ENCODE assay signal across 8 cellular contexts in genomic region chr14:22822619-22823551, GRCh38. TPM values are rescaled to one million over a fixed set of nuclear protein-coding genes. Genes with fewer than 3 reads are reported as not detected.
DNase-seq lines count a peak whose midpoint lies in the region; ATAC-seq, FAIRE-seq and TF ChIP-seq lines count a peak whose summit lies in the region.

No MANE protein-coding gene starts in this region.

- H3K4me1 Mint-ChIP-seq in activated naive CD4-positive, alpha-beta T cell treated with anti-CD3 and anti-CD28 coated beads for 36 hours (ENCODE audit: low read depth) = peaks cover 31% of the 10 kb centered on the region
- H3K4me1 Mint-ChIP-seq in glutamatergic neuron (ENCODE audit: low read depth, unreplicated experiment) = peaks cover 7% of the 10 kb centered on the region

- DNase-seq in NCI-H2107 (lab: John Stamatoyannopoulos, UW) (peak; percentile 25), NCI-H2107 treated with DMSO at 0.1 percent for 48 hours (lab: John Stamatoyannopoulos, UW; ENCODE audit: unreplicated experiment) (no peak), RWPE1 (ENCODE audit: low spot score) (no peak), glutamatergic neuron (peak; percentile 83), pancreas (peak; percentile 63 to 83 (median 74)), tibial artery (peak; percentile 76 to 87)
- peak; percentile 75 for DNase-seq in activated naive CD4-positive, alpha-beta T cell treated with anti-CD3 and anti-CD28 coated beads for 36 hours

- H3K9me3 Mint-ChIP-seq in activated naive CD4-positive, alpha-beta T cell treated with anti-CD3 and anti-CD28 coated beads for 36 hours = no peaks in the 10 kb centered on the region
- H3K9me3 Mint-ChIP-seq in glutamatergic neuron (ENCODE audit: unreplicated experiment) = no peaks in the 10 kb centered on the region

- no peak overlapping the region for H3K27ac Mint-ChIP-seq in activated naive CD4-positive, alpha-beta T cell treated with anti-CD3 and anti-CD28 coated beads for 36 hours
- peak overlapping the region; percentile 64 for H3K27ac Mint-ChIP-seq in glutamatergic neuron (ENCODE audit: unreplicated experiment)

- H3K9me3 ChIP-seq in pancreas (no peaks in the 10 kb centered on the region), tibial artery (no peaks in the 10 kb centered on the region)

- H3K27me3 Mint-ChIP-seq in activated naive CD4-positive, alpha-beta T cell treated with anti-CD3 and anti-CD28 coated beads for 36 hours (ENCODE audit: low read depth) = peaks cover 1% of the 10 kb centered on the region
- no peaks in the 10 kb centered on the region for H3K27me3 Mint-ChIP-seq in glutamatergic neuron (ENCODE audit: unreplicated experiment)

- H3K36me3 Mint-ChIP-seq in activated naive CD4-positive, alpha-beta T cell treated with anti-CD3 and anti-CD28 coated beads for 36 hours (ENCODE audit: low read depth) = no peaks in the 10 kb centered on the region
- H3K36me3 Mint-ChIP-seq in glutamatergic neuron (ENCODE audit: unreplicated experiment) = no peaks in the 10 kb centered on the region

- H3K4me3 Mint-ChIP-seq in activated naive CD4-positive, alpha-beta T cell treated with anti-CD3 and anti-CD28 coated beads for 36 hours = peak overlapping the region; percentile 61
- H3K4me3 Mint-ChIP-seq in glutamatergic neuron (ENCODE audit: unreplicated experiment) = peak overlapping the region; percentile 80

- WGBS in pancreas, 2 donors = 4 to 6% methylated on average over 41 of the region's 41 CpGs

- TF ChIP-seq CTCF in RWPE1 (conservative IDR thresholded peaks at IDR 0.05; ENCODE audit: low read depth) (peak; percentile 76), glutamatergic neuron (IDR thresholded peaks at IDR 0.05; ENCODE audit: partially characterized antibody, unreplicated experiment) (peak; percentile 78), pancreas (IDR thresholded peaks at IDR 0.05) (peak; percentile 48 to 71 (median 62)), tibial artery (IDR thresholded peaks at IDR 0.05) (peak; percentile 80 to 82)

- H3K36me3 ChIP-seq in pancreas = no peaks in the 10 kb centered on the region
- H3K36me3 ChIP-seq in tibial artery = no peaks in the 10 kb centered on the region

- CTCF ChIA-PET in RWPE1 (lab: Yijun Ruan, JAX) = interaction anchor here (0.6 to 2.4 kb wide), 19 partner anchors 8 to 266 kb away, joined by 3 to 37 read pairs (median 3); partner anchors contain the start of gene AJUBA
- CTCF ChIA-PET in activated naive CD4-positive, alpha-beta T cell treated with anti-CD3 and anti-CD28 coated beads for 36 hours (lab: Charles Lee) = interaction anchor here (0.6 to 7.5 kb wide), 31 partner anchors 8 to 266 kb away, joined by 3 to 212 read pairs (median 4); partner anchors contain the start of genes AJUBA, OXA1L, REM2 and SLC7A7

- no peak for FAIRE-seq in pancreas (lab: Jason Lieb, UNC)

- POLR2A ChIA-PET in RWPE1 (lab: Yijun Ruan, JAX; ENCODE audit: low non-redundant PET) = interaction anchor here (0.5 kb wide), 1 partner anchor 8 kb away, joined by 3 read pairs; no protein-coding TSS in a partner anchor

- H3K4me3 ChIP-seq in pancreas (peak overlapping the region in 2 of 4 donors; percentile 4 to 41), tibial artery (peak overlapping the region; percentile 46 to 58)

- H3K27ac ChIP-seq in RWPE1 (peak overlapping the region; percentile 61), pancreas (peak overlapping the region; percentile 52 to 88 (median 68)), tibial artery (peak overlapping the region; percentile 69 to 73)

- H3K27me3 ChIP-seq in pancreas (no peaks in the 10 kb centered on the region), tibial artery (no peaks in the 10 kb centered on the region)

- ATAC-seq in HG02938 (IDR thresholded peaks at IDR 0.05; ENCODE audit: unreplicated experiment) (peak; percentile 41), pancreas (peak; percentile 44 to 73 (median 67))

- intact Hi-C loops in activated naive CD4-positive, alpha-beta T cell treated with anti-CD3 and anti-CD28 coated beads for 36 hours (cut with micrococcal nuclease) = loop anchor here (1.0 to 2.0 kb wide), 6 partner anchors 30 to 266 kb away; partner anchors contain the start of gene CDH24
- intact Hi-C loops in pancreas (cut with DNase I) = loop anchor here in 1 of 3 donors (5.0 kb wide), 1 partner anchor 34 kb away; no protein-coding TSS in a partner anchor
- intact Hi-C loops in tibial artery (cut with DNase I; ENCODE audit: low total_unique reads) = loop anchor here (10.0 kb wide), 1 partner anchor 258 kb away; no protein-coding TSS in a partner anchor

- H3K4me1 ChIP-seq in pancreas = peaks cover 22 to 39% (median 37%) of the 10 kb centered on the region in 3 donors
- H3K4me1 ChIP-seq in tibial artery = peaks cover 0 to 41% (median 31%) of the 10 kb centered on the region in 4 donors

RNA-seq across cellular contexts. Expression of gene MRPL52, which starts 6.8 kb away (rescaled TPM):
- 100 to 1,000 TPM; 170 TPM for total RNA-seq in activated naive CD4-positive, alpha-beta T cell treated with anti-CD3 and anti-CD28 coated beads for 36 hours
- total RNA-seq in glutamatergic neuron (ENCODE audit: unreplicated experiment) (67.9 TPM), pancreas (10 to 100 TPM; 29.1 to 47.6 (median 43.0) TPM)
- polyA plus RNA-seq in pancreas = 10 to 100 TPM; 57.1 to 85.0 TPM

RNA-seq across cellular contexts. Expression of gene SLC7A7, which starts 7.7 kb away (rescaled TPM):
- total RNA-seq in activated naive CD4-positive, alpha-beta T cell treated with anti-CD3 and anti-CD28 coated beads for 36 hours = 1 to 10 TPM in 1 of 2 experiments, under 1 TPM in 1; 0.40 to 1.1 TPM
- total RNA-seq in glutamatergic neuron (ENCODE audit: unreplicated experiment) (1.7 TPM), pancreas (10 to 100 TPM in 1 of 6 donors, 1 to 10 TPM in 5; 2.9 to 13.1 (median 5.7) TPM)
- 1 to 10 TPM; 4.9 to 9.9 TPM for polyA plus RNA-seq in pancreas

RNA-seq across cellular contexts. Expression of gene MMP14, which starts 13.5 kb away (rescaled TPM):
- 1 to 10 TPM; 1.3 to 2.1 TPM for total RNA-seq in activated naive CD4-positive, alpha-beta T cell treated with anti-CD3 and anti-CD28 coated beads for 36 hours
- total RNA-seq in glutamatergic neuron (ENCODE audit: unreplicated experiment) = 162 TPM
- 100 to 1,000 TPM in 1 of 6 donors, 10 to 100 TPM in 5; 21.5 to 146 (median 34.0) TPM for total RNA-seq in pancreas
- polyA plus RNA-seq in pancreas = 10 to 100 TPM; 18.7 to 61.8 TPM

RNA-seq across cellular contexts. Expression of gene LRP10, which starts 48.7 kb away (rescaled TPM):
- 10 to 100 TPM; 71.9 to 75.2 TPM for total RNA-seq in activated naive CD4-positive, alpha-beta T cell treated with anti-CD3 and anti-CD28 coated beads for 36 hours
- total RNA-seq in glutamatergic neuron (ENCODE audit: unreplicated experiment) (15.1 TPM), pancreas (10 to 100 TPM; 49.5 to 86.2 (median 52.5) TPM)
- 10 to 100 TPM; 14.7 to 22.7 TPM for polyA plus RNA-seq in pancreas

RNA-seq across cellular contexts. Expression of gene OXA1L, which starts 56.4 kb away (rescaled TPM):
- total RNA-seq in activated naive CD4-positive, alpha-beta T cell treated with anti-CD3 and anti-CD28 coated beads for 36 hours = 100 to 1,000 TPM; 149 to 152 TPM
- total RNA-seq in glutamatergic neuron (ENCODE audit: unreplicated experiment) (80.3 TPM), pancreas (10 to 100 TPM; 48.1 to 76.2 (median 53.2) TPM)
- polyA plus RNA-seq in pancreas = 10 to 100 TPM; 56.7 to 91.2 TPM

Comparison
In these comparisons a context has a peak if more than half of its experiments do, and no peak if none do; other contexts are left out.
1. DNase-seq: peak in NCI-H2107 (single experiment), activated naive CD4-positive, alpha-beta T cell treated with anti-CD3 and anti-CD28 coated beads for 36 hours (single experiment), glutamatergic neuron (single experiment), pancreas (6 of 6) and tibial artery (2 of 2); none in NCI-H2107 treated with DMSO at 0.1 percent for 48 hours (single experiment) and RWPE1 (single experiment).
2. RNA of gene MMP14, which starts 13.5 kb away (total RNA-seq): 162 TPM in glutamatergic neuron (single experiment) and 21.5 to 146 TPM in pancreas; 1.3 to 2.1 TPM in activated naive CD4-positive, alpha-beta T cell treated with anti-CD3 and anti-CD28 coated beads for 36 hours; every median in the first group is over 4 times any median in the second.
3. Peak in every context shown above with its lines, with median percentiles within 50 percentile points of each other: H3K27ac ChIP-seq and CTCF ChIP-seq.